In the genomic region with DNA sequence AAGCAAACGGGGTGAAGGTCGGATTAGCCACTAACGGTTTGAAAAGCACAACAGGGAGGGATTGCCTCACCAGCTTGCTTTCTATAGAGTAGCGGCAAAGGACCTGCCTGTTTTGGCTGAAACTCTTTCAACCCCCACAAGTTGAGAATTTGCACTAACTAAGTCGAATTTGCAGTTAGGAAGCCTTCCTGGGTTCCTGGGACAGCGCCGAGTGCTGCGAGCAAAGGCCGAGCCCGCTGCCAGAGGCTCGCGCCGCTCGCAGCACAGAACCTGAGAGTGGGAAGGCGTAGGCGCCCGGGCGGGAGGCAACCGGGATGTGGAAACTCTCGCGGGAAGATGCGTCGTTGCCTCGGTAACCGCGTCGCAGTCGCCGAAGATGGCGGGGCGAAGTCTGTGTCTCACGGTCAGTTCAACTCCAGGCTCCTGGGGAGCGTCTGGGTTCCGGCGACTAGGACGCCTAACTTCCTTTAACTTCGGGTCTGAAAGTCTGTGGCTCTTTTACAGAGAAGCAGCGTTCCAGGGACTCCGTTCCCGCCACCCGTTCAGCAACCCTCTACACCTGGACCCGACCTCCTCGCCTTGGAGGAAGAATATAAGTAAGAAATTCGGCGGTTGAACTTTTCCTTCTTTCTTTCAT, we compare ENCODE assay signal across 8 cellular contexts. TPM values are rescaled to one million over a fixed set of nuclear protein-coding genes. Genes with fewer than 3 reads are reported as not detected.
DNase-seq lines count a peak whose midpoint lies in the region; ATAC-seq and TF ChIP-seq lines count a peak whose summit lies in the region.

A gene (plus strand): TSS at position 352 of the 637 bp plus-strand sequence. CDS start 25 bp downstream, at position 377.

- H2AFZ ChIP-seq in neuronal stem cell (ENCODE audit: low read length), result peak within 1 kb of the TSS; percentile 93

- H3K9ac ChIP-seq in neuronal stem cell (ENCODE audit: low read depth, low read length, poor library complexity) (no peak within 1 kb of the TSS), subcutaneous abdominal adipose tissue (ENCODE audit: low read length in 5 of 5) (peak within 1 kb of the TSS; percentile 61 to 94 (median 66))

- no peak within 1 kb of the TSS for H4K91ac ChIP-seq in neuronal stem cell (ENCODE audit: low read depth, low read length, poor library complexity)

- DNase-seq in KG1 (lab: John Stamatoyannopoulos, UW) (peak; percentile 62), RPMI7951 (ENCODE audit: low read depth) (peak; percentile 85), foreskin melanocyte (peak; percentile 82), neuronal stem cell (ENCODE audit: low spot score) (peak; percentile 79)
- peak; percentile 85 for DNase-seq in activated effector memory CD4-positive, alpha-beta T cell treated with anti-CD3 and anti-CD28 coated beads, Interleukin-2, amount 50 U/mL, for 16 hours

- H3K9me3 ChIP-seq in DOHH2 (ENCODE audit: control insufficient read depth, insufficient read depth, low read length), result no peaks in the 10 kb centered on the region
- peaks cover 0 to 4% of the 10 kb centered on the region in 2 donors for H3K9me3 ChIP-seq in neuronal stem cell (replicated peaks in 1 of 2; ENCODE audit: control insufficient read depth in 2 of 2, insufficient read depth in 1 of 2, low read depth in 1 of 2, low read length in 2 of 2)
- peaks cover 0 to 4% (median 3%) of the 10 kb centered on the region in 5 donors for H3K9me3 ChIP-seq in subcutaneous abdominal adipose tissue (ENCODE audit: control insufficient read depth in 5 of 5, low read length in 5 of 5)

- H3K79me1 ChIP-seq in neuronal stem cell (ENCODE audit: low read depth, low read length), result no peaks in the 10 kb centered on the region

- H3K4me2 ChIP-seq in DOHH2 (ENCODE audit: low read length) (peak within 1 kb of the TSS; percentile 90), neuronal stem cell (ENCODE audit: insufficient read depth, low read length, poor library complexity, severe bottlenecking) (peak within 1 kb of the TSS; percentile 44)

- H3K36me3 ChIP-seq in DOHH2 (ENCODE audit: control insufficient read depth, low read length) (no peaks in the 10 kb centered on the region; the same call in 1 of the 2 replicates), neuronal stem cell (replicated peaks in 1 of 2; ENCODE audit: control insufficient read depth in 2 of 2, insufficient read depth in 2 of 2, low read length in 2 of 2) (no peaks in the 10 kb centered on the region), subcutaneous abdominal adipose tissue (ENCODE audit: control insufficient read depth in 5 of 5, insufficient read depth in 5 of 5, low read length in 5 of 5) (no peaks in the 10 kb centered on the region)

- peaks cover 42% of the 10 kb centered on the region for H3K4me1 ChIP-seq in DOHH2 (ENCODE audit: control insufficient read depth, low read length)
- H3K4me1 ChIP-seq in neuronal stem cell (ENCODE audit: control insufficient read depth in 2 of 2, insufficient read depth in 1 of 2, low read depth in 1 of 2, low read length in 2 of 2), result peaks cover 0 to 2% of the 10 kb centered on the region in 2 donors
- peaks cover 0 to 19% (median 15%) of the 10 kb centered on the region in 5 donors for H3K4me1 ChIP-seq in subcutaneous abdominal adipose tissue (ENCODE audit: control insufficient read depth in 5 of 5, insufficient read depth in 5 of 5, low read length in 5 of 5)

- no peak within 1 kb of the TSS for H3K4ac ChIP-seq in neuronal stem cell (ENCODE audit: low read length)

- H3K14ac ChIP-seq in neuronal stem cell (ENCODE audit: low read length), result no peak within 1 kb of the TSS

- H3F3A ChIP-seq in DOHH2 (ENCODE audit: control insufficient read depth, insufficient read depth), result peaks cover 16% of the 10 kb centered on the region

- H2AK5ac ChIP-seq in neuronal stem cell (ENCODE audit: low read depth, low read length), result no peak within 1 kb of the TSS

- H2BK5ac ChIP-seq in neuronal stem cell (ENCODE audit: low read length), result no peak within 1 kb of the TSS

- H3K4me3 ChIP-seq in DOHH2 (ENCODE audit: low read length) (peak within 1 kb of the TSS; percentile 89), neuronal stem cell (ENCODE audit: low read length in 2 of 2) (peak within 1 kb of the TSS; percentile 66 to 87), subcutaneous abdominal adipose tissue (ENCODE audit: low read depth in 1 of 5, low read length in 5 of 5) (peak within 1 kb of the TSS; percentile 77 to 95 (median 93))

- no peak within 1 kb of the TSS for H3K23ac ChIP-seq in neuronal stem cell (ENCODE audit: low read depth, low read length, poor library complexity)

- peak; percentile 93 for ATAC-seq in GM21786 (IDR thresholded peaks at IDR 0.05; ENCODE audit: unreplicated experiment)

- no peak within 1 kb of the TSS for H2BK12ac ChIP-seq in neuronal stem cell (ENCODE audit: low read length)

- H4K20me1 ChIP-seq in DOHH2 (ENCODE audit: control insufficient read depth, insufficient read depth, low read depth, low read length), result no peaks in the 10 kb centered on the region

- no CpG with 5 or more reads among the region's 45 CpGs for WGBS in neuronal stem cell (ENCODE audit: extremely low coverage in 2 of 2, insufficient read length in 2 of 2, insufficient replicate concordance in 1 of 2), 2 donors

- H3K9me2 ChIP-seq in DOHH2 (replicated peaks; ENCODE audit: control insufficient read depth, low read length), result no peaks in the 10 kb centered on the region

- peaks cover 56% of the 10 kb centered on the region for H3K79me2 ChIP-seq in DOHH2 (ENCODE audit: control insufficient read depth, low read length)

- H2BK15ac ChIP-seq in neuronal stem cell (ENCODE audit: low read length), result no peak within 1 kb of the TSS

- no peak within 1 kb of the TSS for H4K8ac ChIP-seq in neuronal stem cell (ENCODE audit: low read depth, low read length)

- H3K18ac ChIP-seq in neuronal stem cell (ENCODE audit: low read length), result peak within 1 kb of the TSS; percentile 50

- TF ChIP-seq CTCF in DOHH2 (IDR thresholded peaks at IDR 0.05; ENCODE audit: low read depth, low read length, poor library complexity, severe bottlenecking), result no peak

- no peaks in the 10 kb centered on the region for H3K27me3 ChIP-seq in DOHH2 (ENCODE audit: control insufficient read depth, low read length)
- H3K27me3 ChIP-seq in neuronal stem cell (ENCODE audit: control insufficient read depth in 3 of 3, insufficient read depth in 3 of 3, low read depth in 1 of 3, low read length in 3 of 3), result no peaks in the 10 kb centered on the region
- H3K27me3 ChIP-seq in subcutaneous abdominal adipose tissue (ENCODE audit: control insufficient read depth in 5 of 5, insufficient read depth in 4 of 5, low read length in 5 of 5), result no peaks in the 10 kb centered on the region

- no peak within 1 kb of the TSS for H2BK120ac ChIP-seq in neuronal stem cell (ENCODE audit: low read depth, low read length)

- H3K27ac ChIP-seq in DOHH2 (ENCODE audit: low read depth, low read length) (peak within 1 kb of the TSS; percentile 81), neuronal stem cell (replicated peaks; ENCODE audit: low read length) (no peak within 1 kb of the TSS), subcutaneous abdominal adipose tissue (ENCODE audit: low read depth, low read length) (no peak within 1 kb of the TSS)

RNA-seq across cellular contexts. Expression of the gene that starts here (rescaled TPM):
- 4.9 and 5.4 TPM in 2 replicates for total RNA-seq in RPMI7951 (2014; rRNA removed; shearing (Covaris generic))
- 7.8 TPM for polyA plus RNA-seq in neuronal stem cell (2013, experiment 1 of 2)
- 7.0 TPM for polyA plus RNA-seq in neuronal stem cell (2013, experiment 2 of 2)
